In genomic region chr1:8512504-8512903, GRCh38 we compare ENCODE assay signal across 18 cellular contexts.
DNase-seq lines count a peak whose midpoint lies in the region; ATAC-seq lines count a peak whose summit lies in the region.
"Had no signal": no experiment of that assay in that cellular context is flagged by ENCODE, and none has a peak within 500 bp of the region (broad histone marks: within the 10 kb centered on the region; RNA-seq: fewer than 3 reads in every experiment).

No MANE protein-coding gene starts in this region.

- no peaks in the 10 kb centered on the region for H3K9me3 Mint-ChIP-seq in activated naive CD4-positive, alpha-beta T cell treated with anti-CD3 and anti-CD28 coated beads, Interleukin-2, amount 10 ng/mL, durations not matched to agents 7 days and 5 days
- no peaks in the 10 kb centered on the region for H3K9me3 Mint-ChIP-seq in T-cell
- H3K9me3 Mint-ChIP-seq in activated naive CD8-positive, alpha-beta T cell treated with anti-CD3 and anti-CD28 coated beads, Interleukin-2, amount 10 ng/mL, durations not matched to agents 7 days and 5 days, result no peaks in the 10 kb centered on the region
- H3K9me3 Mint-ChIP-seq in stimulated activated naive CD8-positive, alpha-beta T cell treated with anti-CD3 and anti-CD28 coated beads, Interleukin-15, Interleukin-2, amounts not matched to agents 100 ng/mL and 50 ng/mL, for 24 hours, result no peaks in the 10 kb centered on the region
- H3K9me3 Mint-ChIP-seq: CD8-positive, alpha-beta memory T cell; mesothelial cell of epicardium; natural killer cell treated with Interleukin-12 subunit alpha and Interleukin-12 subunit beta and Interleukin-15 and Interleukin-18, amount 100 ng/mL, for 72 hours; stimulated activated effector memory CD8-positive, alpha-beta T cell treated with anti-CD3 and anti-CD28 coated beads, Interleukin-12 subunit alpha, Interleukin-12 subunit beta, amount 100 ng/mL, for 72 hours had no signal

- H3K27me3 Mint-ChIP-seq in activated naive CD4-positive, alpha-beta T cell treated with anti-CD3 and anti-CD28 coated beads, Interleukin-2, amount 10 ng/mL, durations not matched to agents 7 days and 5 days, result no peaks in the 10 kb centered on the region
- no peaks in the 10 kb centered on the region for H3K27me3 Mint-ChIP-seq in T-cell
- H3K27me3 Mint-ChIP-seq in activated naive CD8-positive, alpha-beta T cell treated with anti-CD3 and anti-CD28 coated beads, Interleukin-2, amount 10 ng/mL, durations not matched to agents 7 days and 5 days, result no peaks in the 10 kb centered on the region
- no peaks in the 10 kb centered on the region for H3K27me3 Mint-ChIP-seq in stimulated activated naive CD8-positive, alpha-beta T cell treated with anti-CD3 and anti-CD28 coated beads, Interleukin-15, Interleukin-2, amounts not matched to agents 100 ng/mL and 50 ng/mL, for 24 hours
- H3K27me3 Mint-ChIP-seq: CD8-positive, alpha-beta memory T cell; natural killer cell treated with Interleukin-12 subunit alpha and Interleukin-12 subunit beta and Interleukin-15 and Interleukin-18, amount 100 ng/mL, for 72 hours had no signal

- no peak overlapping the region for H3K4me3 Mint-ChIP-seq in activated naive CD4-positive, alpha-beta T cell treated with anti-CD3 and anti-CD28 coated beads, Interleukin-2, amount 10 ng/mL, durations not matched to agents 7 days and 5 days
- H3K4me3 Mint-ChIP-seq in T-cell, result peak overlapping the region; percentile 5 to 68 (median 21)
- H3K4me3 Mint-ChIP-seq in activated naive CD8-positive, alpha-beta T cell treated with anti-CD3 and anti-CD28 coated beads, Interleukin-2, amount 10 ng/mL, durations not matched to agents 7 days and 5 days, result peak overlapping the region; percentile 1
- no peak overlapping the region for H3K4me3 Mint-ChIP-seq in stimulated activated naive CD8-positive, alpha-beta T cell treated with anti-CD3 and anti-CD28 coated beads, Interleukin-15, Interleukin-2, amounts not matched to agents 100 ng/mL and 50 ng/mL, for 24 hours
- H3K4me3 Mint-ChIP-seq: mesothelial cell of epicardium; natural killer cell treated with Interleukin-12 subunit alpha and Interleukin-12 subunit beta and Interleukin-15 and Interleukin-18, amount 100 ng/mL, for 72 hours; stimulated activated effector memory CD8-positive, alpha-beta T cell treated with anti-CD3 and anti-CD28 coated beads, Interleukin-12 subunit alpha, Interleukin-12 subunit beta, amount 100 ng/mL, for 72 hours had no signal

- H3K4me1 Mint-ChIP-seq in activated naive CD4-positive, alpha-beta T cell treated with anti-CD3 and anti-CD28 coated beads, Interleukin-2, amount 10 ng/mL, durations not matched to agents 7 days and 5 days, result peaks cover 67% of the 10 kb centered on the region
- peaks cover 73 to 81% (median 76%) of the 10 kb centered on the region in 3 donors for H3K4me1 Mint-ChIP-seq in T-cell
- peaks cover 32% of the 10 kb centered on the region for H3K4me1 Mint-ChIP-seq in activated naive CD8-positive, alpha-beta T cell treated with anti-CD3 and anti-CD28 coated beads, Interleukin-2, amount 10 ng/mL, durations not matched to agents 7 days and 5 days
- peaks cover 65% of the 10 kb centered on the region for H3K4me1 Mint-ChIP-seq in stimulated activated naive CD8-positive, alpha-beta T cell treated with anti-CD3 and anti-CD28 coated beads, Interleukin-15, Interleukin-2, amounts not matched to agents 100 ng/mL and 50 ng/mL, for 24 hours (ENCODE audit: low read depth)

- CTCF ChIA-PET in activated naive CD4-positive, alpha-beta T cell treated with anti-CD3 and anti-CD28 coated beads, Interleukin-2, amount 10 ng/mL, durations not matched to agents 7 days and 5 days (lab: Charles Lee), result interaction anchor here (1.5 kb wide), 1 partner anchor 21 kb away, joined by 3 read pairs; no protein-coding TSS in a partner anchor
- CTCF ChIA-PET in T-cell (lab: Charles Lee), result interaction anchor here in 1 of 2 donors (2.2 kb wide), 1 partner anchor 49 kb away, joined by 7 read pairs; no protein-coding TSS in a partner anchor

- peaks cover 38% of the 10 kb centered on the region for H3K36me3 Mint-ChIP-seq in activated naive CD4-positive, alpha-beta T cell treated with anti-CD3 and anti-CD28 coated beads, Interleukin-2, amount 10 ng/mL, durations not matched to agents 7 days and 5 days
- H3K36me3 Mint-ChIP-seq in T-cell, result peaks cover 4% of the 10 kb centered on the region
- H3K36me3 Mint-ChIP-seq in activated naive CD8-positive, alpha-beta T cell treated with anti-CD3 and anti-CD28 coated beads, Interleukin-2, amount 10 ng/mL, durations not matched to agents 7 days and 5 days, result peaks cover 10% of the 10 kb centered on the region
- H3K36me3 Mint-ChIP-seq in stimulated activated naive CD8-positive, alpha-beta T cell treated with anti-CD3 and anti-CD28 coated beads, Interleukin-15, Interleukin-2, amounts not matched to agents 100 ng/mL and 50 ng/mL, for 24 hours (ENCODE audit: low read depth), result peaks cover 15% of the 10 kb centered on the region
- H3K36me3 Mint-ChIP-seq: natural killer cell treated with Interleukin-12 subunit alpha and Interleukin-12 subunit beta and Interleukin-15 and Interleukin-18, amount 100 ng/mL, for 72 hours; stimulated activated effector memory CD8-positive, alpha-beta T cell treated with anti-CD3 and anti-CD28 coated beads, Interleukin-12 subunit alpha, Interleukin-12 subunit beta, amount 100 ng/mL, for 72 hours had no signal

- ATAC-seq in T-cell (replicated peaks in 1 of 4) (no peak), HG03135 (IDR thresholded peaks at IDR 0.05; ENCODE audit: unreplicated experiment) (no peak)
- no peak for ATAC-seq in activated naive CD8-positive, alpha-beta T cell treated with anti-CD3 and anti-CD28 coated beads, Interleukin-2, amount 10 ng/mL, durations not matched to agents 7 days and 5 days (ENCODE audit: low read depth)
- ATAC-seq: heart right ventricle; natural killer cell treated with Interleukin-12 subunit alpha and Interleukin-12 subunit beta and Interleukin-15 and Interleukin-18, amount 100 ng/mL, for 72 hours; sciatic nerve; stimulated activated effector memory CD8-positive, alpha-beta T cell treated with anti-CD3 and anti-CD28 coated beads, Interleukin-12 subunit alpha, Interleukin-12 subunit beta, amount 100 ng/mL, for 72 hours had no signal

- peak; percentile 25 for DNase-seq in activated naive CD4-positive, alpha-beta T cell treated with anti-CD3 and anti-CD28 coated beads, Interleukin-2, amount 10 ng/mL, durations not matched to agents 7 days and 5 days
- no peak for DNase-seq in activated naive CD4-positive, alpha-beta T cell (lab: John Stamatoyannopoulos, UW)
- DNase-seq in T-cell (no peak), NCI-H146 (lab: John Stamatoyannopoulos, UW) (no peak), COR-L47 (lab: John Stamatoyannopoulos, UW) (no peak)
- no peak for DNase-seq in activated naive CD8-positive, alpha-beta T cell treated with anti-CD3 and anti-CD28 coated beads, Interleukin-2, amount 10 ng/mL, durations not matched to agents 7 days and 5 days
- DNase-seq: CD8-positive, alpha-beta memory T cell; DMS79; heart right ventricle; NCI-H1105; NCI-H510A; tibial artery had no signal

- H3K27ac Mint-ChIP-seq in activated naive CD4-positive, alpha-beta T cell treated with anti-CD3 and anti-CD28 coated beads, Interleukin-2, amount 10 ng/mL, durations not matched to agents 7 days and 5 days, result peak overlapping the region; percentile 67
- H3K27ac Mint-ChIP-seq in T-cell, result peak overlapping the region; percentile 69 to 85
- peak overlapping the region; percentile 66 for H3K27ac Mint-ChIP-seq in activated naive CD8-positive, alpha-beta T cell treated with anti-CD3 and anti-CD28 coated beads, Interleukin-2, amount 10 ng/mL, durations not matched to agents 7 days and 5 days
- H3K27ac Mint-ChIP-seq in stimulated activated naive CD8-positive, alpha-beta T cell treated with anti-CD3 and anti-CD28 coated beads, Interleukin-15, Interleukin-2, amounts not matched to agents 100 ng/mL and 50 ng/mL, for 24 hours, result peak overlapping the region; percentile 31
- H3K27ac Mint-ChIP-seq: mesothelial cell of epicardium; natural killer cell treated with Interleukin-12 subunit alpha and Interleukin-12 subunit beta and Interleukin-15 and Interleukin-18, amount 100 ng/mL, for 72 hours; stimulated activated effector memory CD8-positive, alpha-beta T cell treated with anti-CD3 and anti-CD28 coated beads, Interleukin-12 subunit alpha, Interleukin-12 subunit beta, amount 100 ng/mL, for 72 hours had no signal

- POLR2A ChIA-PET in T-cell (lab: Charles Lee), result no interaction called here
- POLR2A ChIA-PET in activated naive CD8-positive, alpha-beta T cell treated with anti-CD3 and anti-CD28 coated beads, Interleukin-2, amount 10 ng/mL, durations not matched to agents 7 days and 5 days (lab: Charles Lee), result no interaction called here

Comparison
In these comparisons a context has a peak if more than half of its experiments do, and no peak if none do; other contexts are left out.
1. H3K4me3 Mint-ChIP-seq: peak in T-cell (3 of 3) and activated naive CD8-positive, alpha-beta T cell treated with anti-CD3 and anti-CD28 coated beads, Interleukin-2, amount 10 ng/mL, durations not matched to agents 7 days and 5 days (single experiment); none in activated naive CD4-positive, alpha-beta T cell treated with anti-CD3 and anti-CD28 coated beads, Interleukin-2, amount 10 ng/mL, durations not matched to agents 7 days and 5 days (single experiment) and stimulated activated naive CD8-positive, alpha-beta T cell treated with anti-CD3 and anti-CD28 coated beads, Interleukin-15, Interleukin-2, amounts not matched to agents 100 ng/mL and 50 ng/mL, for 24 hours (single experiment).
2. Peak in every context shown above with its lines, with median percentiles within 50 percentile points of each other: H3K27ac Mint-ChIP-seq.